Comparison of ENCODE assay signal across 16 cellular contexts in genomic region chr5:142680605-142681259, GRCh38. TPM values are rescaled to one million over a fixed set of nuclear protein-coding genes. Genes with fewer than 3 reads are reported as not detected.
DNase-seq lines count a peak whose midpoint lies in the region; ATAC-seq and TF ChIP-seq lines count a peak whose summit lies in the region.
"Had no signal": no experiment of that assay in that cellular context is flagged by ENCODE, and none has a peak within 500 bp of the region (broad histone marks: within the 10 kb centered on the region; RNA-seq: fewer than 3 reads in every experiment).

No MANE protein-coding gene starts in this region.

- no peak for TF ChIP-seq EP300 in transverse colon (IDR thresholded peaks at IDR 0.05; ENCODE audit: low read depth)

- H3K36me3 Mint-ChIP-seq in T-helper 17 cell (ENCODE audit: low read depth): no peaks in the 10 kb centered on the region

- 60 to 77% methylated on average over 3 to 5 of the region's 5 CpGs for WGBS in transverse colon (ENCODE audit: low coverage in 1 of 2), 2 donors

- H3K4me1 ChIP-seq in RWPE2 (ENCODE audit: insufficient read depth, poor library complexity, severe bottlenecking) (peaks cover 27% of the 10 kb centered on the region), foreskin keratinocyte (peaks cover 16% of the 10 kb centered on the region), transverse colon (peaks cover 0 to 16% (median 5%) of the 10 kb centered on the region in 4 donors)

- H3K4me3 Mint-ChIP-seq in T-helper 17 cell: no peak overlapping the region
- H3K4me3 Mint-ChIP-seq: activated T-cell treated with anti-CD3 and anti-CD28 coated beads, Interleukin-2, amount 50 U/mL, for 24 hours; central memory CD8-positive, alpha-beta T cell; neural crest cell had no signal

- no peaks in the 10 kb centered on the region for H3K27me3 ChIP-seq in RWPE2 (ENCODE audit: insufficient read depth, poor library complexity, severe bottlenecking)
- no peaks in the 10 kb centered on the region for H3K27me3 ChIP-seq in foreskin keratinocyte
- H3K27me3 ChIP-seq in transverse colon: no peaks in the 10 kb centered on the region

- H3K27ac ChIP-seq in RWPE2 (ENCODE audit: poor library complexity, severe bottlenecking) (peak overlapping the region; percentile 75), foreskin keratinocyte (peak overlapping the region; percentile 58), transverse colon (peak overlapping the region in 1 of 4 donors; percentile 14)
- H3K27ac ChIP-seq: 22Rv1, HL-60 had no signal

- TF ChIP-seq POLR2A in transverse colon (IDR thresholded peaks at IDR 0.05): no peak

- in situ Hi-C loops in transverse colon (cut with MboI; ENCODE audit: low pct_ligation_motif_present in 1 of 4, low pct_unique_long_range_greater_than_20kb in 1 of 4, low sequenced_read_pairs in 3 of 4): loop anchor here in 1 of 4 donors (25.0 kb wide), 1 partner anchor 518 kb away; no protein-coding TSS in a partner anchor

- H3K36me3 ChIP-seq in RWPE2 (ENCODE audit: low read depth) (no peaks in the 10 kb centered on the region), transverse colon (no peaks in the 10 kb centered on the region)

- intact Hi-C loops in transverse colon (cut with DNase I; ENCODE audit: low total_unique reads): no loop called here

- no peaks in the 10 kb centered on the region for H3K9me3 ChIP-seq in RWPE2 (ENCODE audit: severe bottlenecking)
- no peaks in the 10 kb centered on the region for H3K9me3 ChIP-seq in transverse colon
- H3K9me3 ChIP-seq in T-helper 17 cell (ENCODE audit: control insufficient read depth, low read length, poor library complexity, severe bottlenecking): no peaks in the 10 kb centered on the region

- DNase-seq in DMS153 (lab: John Stamatoyannopoulos, UW): peak; percentile 41
- no peak for DNase-seq in DMS153 treated with DMSO at 0.1 percent for 48 hours (lab: John Stamatoyannopoulos, UW; ENCODE audit: unreplicated experiment)
- peak; percentile 97 for DNase-seq in RWPE2 (ENCODE audit: low spot score)
- peak; percentile 89 to 95 for DNase-seq in foreskin keratinocyte
- DNase-seq in transverse colon: peak; percentile 59
- no peak for DNase-seq in OCI-M2 (lab: John Stamatoyannopoulos, UW; ENCODE audit: unreplicated experiment)
- no peak for DNase-seq in NCI-H2171 (lab: John Stamatoyannopoulos, UW)
- no peak for DNase-seq in T-helper 17 cell
- DNase-seq: activated T-cell treated with anti-CD3 and anti-CD28 coated beads, Interleukin-2, amount 50 U/mL, for 24 hours; GOT3; hippocampal formation; NCI-H2081 treated with DMSO at 0.1 percent for 48 hours had no signal

- no peak overlapping the region for H3K27ac Mint-ChIP-seq in T-helper 17 cell
- H3K27ac Mint-ChIP-seq: activated T-cell treated with anti-CD3 and anti-CD28 coated beads, Interleukin-2, amount 50 U/mL, for 24 hours had no signal

- H3K4me1 Mint-ChIP-seq in T-helper 17 cell: peaks cover 2% of the 10 kb centered on the region
- H3K4me1 Mint-ChIP-seq: central memory CD8-positive, alpha-beta T cell had no signal

- ATAC-seq in RWPE2 (ENCODE audit: low read depth) (peak; percentile 93), foreskin keratinocyte (peak; percentile 98), T-helper 17 cell (no peak)

- no peak overlapping the region for H3K4me3 ChIP-seq in RWPE2 (ENCODE audit: severe bottlenecking)
- H3K4me3 ChIP-seq in transverse colon: no peak overlapping the region

- TF ChIP-seq CTCF in RWPE2 (IDR thresholded peaks at IDR 0.05; ENCODE audit: poor library complexity, severe bottlenecking) (no peak), foreskin keratinocyte (conservative IDR thresholded peaks at IDR 0.05) (no peak), transverse colon (IDR thresholded peaks at IDR 0.05) (no peak)

- peaks cover 13% of the 10 kb centered on the region for H3K27me3 Mint-ChIP-seq in T-helper 17 cell
- H3K27me3 Mint-ChIP-seq: activated T-cell treated with anti-CD3 and anti-CD28 coated beads, Interleukin-2, amount 50 U/mL, for 24 hours had no signal

RNA-seq across cellular contexts. Expression of gene FGF1, which starts 5.2 kb away (rescaled TPM):
- total RNA-seq in foreskin keratinocyte (0.65 and 1.0 TPM in 2 replicates), transverse colon (under 1 TPM in 2 of 4 donors, not detected in 2; 0.32 to 0.41 TPM), T-helper 17 cell (not detected)
- 1.4 TPM in 2 replicates for polyA plus RNA-seq in foreskin keratinocyte
- total RNA-seq: neural crest cell had no signal

Comparison
In these comparisons a context has a peak if more than half of its experiments do, and no peak if none do; other contexts are left out.
1. DNase-seq: peak in DMS153 (single experiment), RWPE2 (single experiment), foreskin keratinocyte (2 of 2) and transverse colon (single experiment); none in DMS153 treated with DMSO at 0.1 percent for 48 hours (single experiment), OCI-M2 (single experiment), NCI-H2171 (single experiment) and T-helper 17 cell (0 of 3).